13 cellular contexts compared by ENCODE assay signal in genomic region chr2:213766062-213766461, GRCh38.
DNase-seq lines count a peak whose midpoint lies in the region; ATAC-seq, FAIRE-seq and TF ChIP-seq lines count a peak whose summit lies in the region.
"Had no signal": no experiment of that assay in that cellular context is flagged by ENCODE, and none has a peak within 500 bp of the region (broad histone marks: within the 10 kb centered on the region; RNA-seq: fewer than 3 reads in every experiment).

No MANE protein-coding gene starts in this region.

- DNase-seq in EL (no peak), GM12892 (ENCODE audit: insufficient read length) (no peak)
- no peak for DNase-seq in activated effector memory CD4-positive, alpha-beta T cell treated with Interleukin-2 at 50 U/mL for 16 hours
- no peak for DNase-seq in naive thymus-derived CD8-positive, alpha-beta T cell
- DNase-seq: activated CD8-positive, alpha-beta T cell treated with anti-CD3 and anti-CD28 coated beads, Interleukin-2, amount 10 ng/mL, durations not matched to agents 7 days and 5 days; CD4-positive, alpha-beta T cell; NCI-H446 treated with DMSO at 0.1 percent for 48 hours; SK-N-SH; stimulated activated CD8-positive, alpha-beta memory T cell treated with anti-CD3 and anti-CD28 coated beads, Interleukin-4, amount 100 ng/mL, for 48 hours had no signal

- no peak overlapping the region for H3K4me3 Mint-ChIP-seq in naive thymus-derived CD8-positive, alpha-beta T cell
- H3K4me3 Mint-ChIP-seq: activated CD8-positive, alpha-beta T cell treated with anti-CD3 and anti-CD28 coated beads, Interleukin-2, amount 10 ng/mL, durations not matched to agents 7 days and 5 days; CD4-positive, alpha-beta T cell had no signal

- H3K27me3 ChIP-seq in KMS-11 (ENCODE audit: insufficient read depth, low read depth), result no peaks in the 10 kb centered on the region; the same call in 1 of the 2 replicates

- TF ChIP-seq POLR2A in GM12892 (IDR thresholded peaks at IDR 0.05; ENCODE audit: low read depth, low read length), result no peak

- peaks cover 18% of the 10 kb centered on the region for H3K4me1 ChIP-seq in KMS-11 (ENCODE audit: low read depth, poor library complexity, severe bottlenecking)

- H3K27ac Mint-ChIP-seq in naive thymus-derived CD8-positive, alpha-beta T cell, result no peak overlapping the region
- H3K27ac Mint-ChIP-seq: activated CD8-positive, alpha-beta T cell treated with anti-CD3 and anti-CD28 coated beads, Interleukin-2, amount 10 ng/mL, durations not matched to agents 7 days and 5 days; CD4-positive, alpha-beta T cell had no signal

- H3K4me1 Mint-ChIP-seq in naive thymus-derived CD8-positive, alpha-beta T cell, result no peaks in the 10 kb centered on the region

- POLR2A ChIA-PET in naive thymus-derived CD8-positive, alpha-beta T cell (lab: Charles Lee), result interaction anchor here (0.6 kb wide), 1 partner anchor 291 kb away, joined by 5 read pairs; no protein-coding TSS in a partner anchor

- no peak overlapping the region for H3K4me3 ChIP-seq in KMS-11 (IDR thresholded peaks at IDR 0.05; ENCODE audit: insufficient read depth, low read depth, low read length)

- H4K20me1 ChIP-seq in KMS-11 (ENCODE audit: insufficient read depth), result no peaks in the 10 kb centered on the region

- H3K9ac ChIP-seq in KMS-11, result no peak overlapping the region
- H3K9ac ChIP-seq: SK-N-SH had no signal

- no peaks in the 10 kb centered on the region for H3K36me3 Mint-ChIP-seq in naive thymus-derived CD8-positive, alpha-beta T cell

- no peaks in the 10 kb centered on the region for H3K36me3 ChIP-seq in KMS-11 (ENCODE audit: insufficient read depth)

- FAIRE-seq in GM12892 (lab: Jason Lieb, UNC), result no peak

- no peak overlapping the region for H2AFZ ChIP-seq in KMS-11 (ENCODE audit: low read depth)

- H3K9me3 Mint-ChIP-seq in naive thymus-derived CD8-positive, alpha-beta T cell, result peaks cover 0 to 2% (median 0%) of the 10 kb centered on the region in 9 donors
- H3K9me3 Mint-ChIP-seq: CD4-positive, alpha-beta T cell had no signal

- H3K79me2 ChIP-seq in KMS-11 (ENCODE audit: insufficient read depth, low read depth), result no peaks in the 10 kb centered on the region

- no peak for TF ChIP-seq CTCF in KMS-11 (conservative IDR thresholded peaks at IDR 0.05; ENCODE audit: low read depth, low read length)

- H3K27me3 Mint-ChIP-seq in naive thymus-derived CD8-positive, alpha-beta T cell, result no peaks in the 10 kb centered on the region
- H3K27me3 Mint-ChIP-seq: CD4-positive, alpha-beta T cell had no signal

- ATAC-seq in GM18508 (IDR thresholded peaks at IDR 0.05; ENCODE audit: insufficient read depth, unreplicated experiment), result peak; percentile 27
- ATAC-seq in GM21360 (IDR thresholded peaks at IDR 0.05; ENCODE audit: unreplicated experiment), result peak; percentile 30
- ATAC-seq in HG02970 (IDR thresholded peaks at IDR 0.05; ENCODE audit: low FRiP score, unreplicated experiment), result peak; percentile 36
- no peak for ATAC-seq in naive thymus-derived CD8-positive, alpha-beta T cell
- ATAC-seq: activated CD8-positive, alpha-beta T cell treated with anti-CD3 and anti-CD28 coated beads, Interleukin-2, amount 10 ng/mL, durations not matched to agents 7 days and 5 days had no signal

- H3K4me2 ChIP-seq in KMS-11, result peak overlapping the region; percentile 83
- H3K4me2 ChIP-seq: SK-N-SH had no signal

- H3K27ac ChIP-seq in KMS-11, result no peak overlapping the region

Comparison
In these comparisons a context has a peak if more than half of its experiments do, and no peak if none do; other contexts are left out.
1. ATAC-seq: peak in GM18508 (single experiment), GM21360 (single experiment) and HG02970 (single experiment); none in naive thymus-derived CD8-positive, alpha-beta T cell (0 of 2).